Comparison of ENCODE assay signal across 1 cellular context in genomic region chr2:170313636-170314348, GRCh38.
TF ChIP-seq lines count a peak whose summit lies in the region.

No MANE protein-coding gene starts in this region.

TF ChIP-seq in K562, 482 proteins besides CTCF, POLR2A, EP300 and RAD21 (continued from another document):
- TF ChIP-seq HINFP (tag; conservative IDR thresholded peaks at IDR 0.05; ENCODE audit: low read depth), result no peak
- TF ChIP-seq PKNOX1 (IDR thresholded peaks at IDR 0.05), result peak; percentile 91
- TF ChIP-seq PBX2 (CRISPR knock-in tag; IDR thresholded peaks at IDR 0.05; ENCODE audit: low read depth), result no peak
- TF ChIP-seq PBX2 (tag; conservative IDR thresholded peaks at IDR 0.05; ENCODE audit: low read depth), result peak; percentile 59
- TF ChIP-seq CLOCK (CRISPR knock-in tag; IDR thresholded peaks at IDR 0.05; ENCODE audit: borderline replicate concordance), result no peak
- no peak for TF ChIP-seq ZNF740 (CRISPR knock-in tag; IDR thresholded peaks at IDR 0.05)
- no peak for TF ChIP-seq ZNF740 (tag; IDR thresholded peaks at IDR 0.05)
- peak; percentile 16; the same call in 1 of the 2 replicates for TF ChIP-seq TEAD4 (IDR thresholded peaks at IDR 0.05; ENCODE audit: low read length)
- no peak for TF ChIP-seq TEAD4 (CRISPR knock-in tag; IDR thresholded peaks at IDR 0.05; ENCODE audit: borderline replicate concordance)
- no peak for TF ChIP-seq SP1 (CRISPR knock-in tag; IDR thresholded peaks at IDR 0.05)
- 0 out of 2 replicates have a peak, but pooled peaks have one; percentile 21 for TF ChIP-seq ATF3 (IDR thresholded peaks at IDR 0.05)
- no peak for TF ChIP-seq ATF3 (CRISPR knock-in tag; conservative IDR thresholded peaks at IDR 0.05)
- peak; percentile 35; the same call in 1 of the 2 replicates for TF ChIP-seq JUND (IDR thresholded peaks at IDR 0.05; ENCODE audit: borderline replicate concordance, low read depth, low read length)
- TF ChIP-seq JUND (tag; IDR thresholded peaks at IDR 0.05; ENCODE audit: borderline replicate concordance, low read depth, low read length), result no peak; the same call in 2 of the 3 replicates
- TF ChIP-seq SPI1 (IDR thresholded peaks at IDR 0.05; ENCODE audit: borderline replicate concordance, low read depth, low read length), result peak; percentile 68; the same call in 1 of the 2 replicates
- TF ChIP-seq ZBTB11 (CRISPR knock-in tag; IDR thresholded peaks at IDR 0.05), result 0 out of 6 replicates have a peak, but pooled peaks of 1 of the 3 experiments have one; percentile 20
- peak; percentile 64 for TF ChIP-seq EGR1 (conservative IDR thresholded peaks at IDR 0.05)
- 0 out of 2 replicates have a peak, but pooled peaks have one; percentile 33 for TF ChIP-seq TFAP4 (CRISPR knock-in tag; IDR thresholded peaks at IDR 0.05; ENCODE audit: borderline replicate concordance)
